Comparison of ENCODE assay signal across 8 cellular contexts in the genomic region with DNA sequence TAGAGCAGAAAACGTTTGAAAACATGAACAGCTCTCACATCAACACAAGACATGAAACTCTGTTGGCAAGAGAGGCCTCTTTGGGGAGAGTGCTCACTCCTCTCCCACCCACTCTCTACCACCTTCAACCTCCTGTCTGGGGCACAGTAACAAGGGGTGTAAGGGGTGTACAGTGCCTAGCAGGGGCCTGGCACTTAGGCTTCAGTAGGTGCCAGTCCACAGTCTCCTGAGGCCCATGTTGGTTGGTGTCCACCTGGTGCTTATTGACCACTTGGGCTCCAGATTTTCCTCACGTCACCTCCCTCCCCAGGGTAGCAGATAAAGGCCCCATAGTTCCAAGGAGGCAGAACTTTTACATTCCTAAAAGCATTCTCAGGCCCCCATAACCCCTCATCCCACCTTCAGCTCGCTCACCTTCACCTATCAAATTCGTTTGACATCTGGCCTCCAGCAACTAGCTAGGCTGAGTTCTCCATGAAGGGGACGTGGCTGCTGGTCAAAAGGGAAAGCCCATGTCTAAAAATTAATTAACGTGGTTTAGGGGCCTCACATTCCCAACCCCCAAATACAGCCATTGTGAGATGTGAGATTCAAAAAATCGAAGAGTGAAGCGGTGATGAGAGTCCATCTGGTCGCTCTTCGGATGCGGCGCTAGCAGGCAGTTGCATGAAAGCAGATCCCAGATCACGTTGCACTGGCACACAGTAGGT. TPM values are rescaled to one million over a fixed set of nuclear protein-coding genes. Genes with fewer than 3 reads are reported as not detected.
A peak's percentile ranks its signal among the peaks of the same experiment; 100 is the strongest.
DNase-seq lines count a peak whose midpoint lies in the region; ATAC-seq and TF ChIP-seq lines count a peak whose summit lies in the region.

No MANE protein-coding gene starts in this region.

- H3K36me3 ChIP-seq in gastroesophageal sphincter (peaks cover 0 to under 1% of the 10 kb centered on the region in 2 donors), skeletal muscle tissue (ENCODE audit: control insufficient read depth in 3 of 3, insufficient read depth in 3 of 3, low read length in 3 of 3) (peaks cover 0 to 3% (median 0%) of the 10 kb centered on the region in 3 donors)

- no CpG with 5 or more reads among the region's 13 CpGs for WGBS in H9 (ENCODE audit: extremely low coverage, insufficient read length, low lambda C conversion rate)
- 52 to 62% methylated on average over 7 to 13 of the region's 13 CpGs for WGBS in gastroesophageal sphincter (ENCODE audit: low coverage in 1 of 2), 2 donors

- no peak overlapping the region for H3K4ac ChIP-seq in H9 (ENCODE audit: low read depth, low read length)

- H3T11ph ChIP-seq in H9 (ENCODE audit: low read length), result no peak overlapping the region

- H4K8ac ChIP-seq in H9 (replicated peaks; ENCODE audit: insufficient read length, low read depth, low read length), result no peak overlapping the region

- no peak for DNase-seq in H9
- no peak for DNase-seq in WTC11 (ENCODE audit: low spot score)
- DNase-seq in NCI-H2171 (lab: John Stamatoyannopoulos, UW), result no peak
- DNase-seq in stimulated activated CD4-positive, alpha-beta T cell treated with anti-CD3 and anti-CD28 coated beads, Interleukin-12 subunit alpha, Interleukin-12 subunit beta, amount 100 ng/mL, for 4 hours, result no peak
- DNase-seq in stimulated activated CD4-positive, alpha-beta T cell treated with anti-CD3 and anti-CD28 coated beads, Interleukin-2, amount 100 ng/mL, for 24 hours, result no peak

- peaks cover 2% of the 10 kb centered on the region for H3K27me3 Mint-ChIP-seq in H9 (ENCODE audit: low read depth)
- no peaks in the 10 kb centered on the region for H3K27me3 Mint-ChIP-seq in WTC11 (ENCODE audit: low read depth)

- H3K27ac Mint-ChIP-seq in H9 (no peak overlapping the region), WTC11 (peak overlapping the region; percentile 88; the same call in 1 of the 2 replicates)

- H3K18ac ChIP-seq in H9 (ENCODE audit: insufficient read length, low read depth, low read length), result no peak overlapping the region

- H3K9ac ChIP-seq in H9 (ENCODE audit: extremely low read depth, insufficient read length, low read length) (no peak overlapping the region), skeletal muscle tissue (ENCODE audit: low read depth in 1 of 3, low read length in 3 of 3) (peak overlapping the region; percentile 93 to 98 (median 98))

- H3K4me3 ChIP-seq in gastroesophageal sphincter (peak overlapping the region; percentile 49 to 89), skeletal muscle tissue (ENCODE audit: low read length in 3 of 3) (peak overlapping the region; percentile 75 to 91 (median 88))

- no peaks in the 10 kb centered on the region; a peak in 1 of 5 replicates for H3K9me3 Mint-ChIP-seq in H9
- H3K9me3 Mint-ChIP-seq in WTC11, result no peaks in the 10 kb centered on the region

- TF ChIP-seq CTCF in H9 (conservative IDR thresholded peaks at IDR 0.05), result no peak
- no peak for TF ChIP-seq CTCF in WTC11 (IDR thresholded peaks at IDR 0.05)
- TF ChIP-seq CTCF in gastroesophageal sphincter (IDR thresholded peaks at IDR 0.05), result no peak

- peak overlapping the region; percentile 89 for H3K4me2 ChIP-seq in H9 (ENCODE audit: insufficient read depth, insufficient read length, low read length)

- H2AFZ ChIP-seq in H9 (ENCODE audit: low read length), result no peak overlapping the region

- POLR2A ChIA-PET in WTC11 (lab: Charles Lee), result interaction anchor here (0.7 kb wide), 1 partner anchor 75 kb away, joined by 6 read pairs; no protein-coding TSS in a partner anchor

- no peak for TF ChIP-seq POLR2A in gastroesophageal sphincter (IDR thresholded peaks at IDR 0.05)

- peaks cover 41 to 43% of the 10 kb centered on the region in 2 experiments for H3K4me1 Mint-ChIP-seq in H9
- peaks cover 37% of the 10 kb centered on the region for H3K4me1 Mint-ChIP-seq in WTC11

- no peak for TF ChIP-seq EP300 in gastroesophageal sphincter (IDR thresholded peaks at IDR 0.05)

- H3K27me3 ChIP-seq in H9 (ENCODE audit: insufficient read depth, low read length) (no peaks in the 10 kb centered on the region), gastroesophageal sphincter (no peaks in the 10 kb centered on the region), skeletal muscle tissue (ENCODE audit: control insufficient read depth in 3 of 3, insufficient read depth in 3 of 3, low read length in 3 of 3) (no peaks in the 10 kb centered on the region)

- H3K56ac ChIP-seq in H9 (ENCODE audit: insufficient read length, low read depth, low read length), result no peak overlapping the region

- peaks cover 7% of the 10 kb centered on the region; the same call in 1 of the 2 replicates for H3K4me1 ChIP-seq in H9 (ENCODE audit: insufficient read depth, low read length)
- peaks cover 5 to 46% (median 29%) of the 10 kb centered on the region in 3 donors for H3K4me1 ChIP-seq in gastroesophageal sphincter
- H3K4me1 ChIP-seq in skeletal muscle tissue (ENCODE audit: control insufficient read depth in 3 of 3, insufficient read depth in 3 of 3, low read length in 3 of 3), result peaks cover 32 to 45% (median 42%) of the 10 kb centered on the region in 3 donors

- H3K23me2 ChIP-seq in H9 (ENCODE audit: insufficient read length, low read depth, low read length, poor library complexity, severe bottlenecking), result peaks cover 8% of the 10 kb centered on the region

- no peaks in the 10 kb centered on the region for H3K9me3 ChIP-seq in H9 (ENCODE audit: control insufficient read depth, low read depth, low read length)
- H3K9me3 ChIP-seq in gastroesophageal sphincter, result no peaks in the 10 kb centered on the region
- no peaks in the 10 kb centered on the region for H3K9me3 ChIP-seq in skeletal muscle tissue (ENCODE audit: control insufficient read depth in 3 of 3, low read length in 3 of 3)

- no peak for ATAC-seq in WTC11
- ATAC-seq in gastroesophageal sphincter, result no peak
- no peak for ATAC-seq in GM18511 (IDR thresholded peaks at IDR 0.05; ENCODE audit: unreplicated experiment)

- H4K20me1 ChIP-seq in H9 (ENCODE audit: control insufficient read depth, insufficient read depth, insufficient read length), result no peaks in the 10 kb centered on the region

- H3K27ac ChIP-seq in H9 (ENCODE audit: insufficient read length, low read depth, low read length) (no peak overlapping the region), gastroesophageal sphincter (peak overlapping the region in 3 of 4 donors; percentile 96 to 98 (median 97)), skeletal muscle tissue (ENCODE audit: low read depth, low read length) (peak overlapping the region; percentile 96)

- no peak overlapping the region for H3K14ac ChIP-seq in H9 (ENCODE audit: insufficient read depth, low read length)

- no peaks in the 10 kb centered on the region for H3K36me3 Mint-ChIP-seq in H9 (ENCODE audit: insufficient read depth in 1 of 3, low read depth in 3 of 3)
- H3K36me3 Mint-ChIP-seq in WTC11, result no peaks in the 10 kb centered on the region; the same call in 1 of the 2 replicates

- no peaks in the 10 kb centered on the region for H3K79me1 ChIP-seq in H9 (ENCODE audit: insufficient read depth, low read depth, low read length, poor library complexity, severe bottlenecking)

- no peak overlapping the region for H4K5ac ChIP-seq in H9 (ENCODE audit: insufficient read length, low read depth, low read length)

- H2BK12ac ChIP-seq in H9 (ENCODE audit: insufficient read length, low read depth, low read length), result no peak overlapping the region

- H3K4me3 Mint-ChIP-seq in H9 (peak overlapping the region; percentile 94), WTC11 (peak overlapping the region; percentile 95)

- H2BK5ac ChIP-seq in H9 (ENCODE audit: insufficient read length, low read length), result no peak overlapping the region

- no peak overlapping the region for H2AK5ac ChIP-seq in H9 (ENCODE audit: insufficient read length, low read length)

- no peak overlapping the region for H4K91ac ChIP-seq in H9 (ENCODE audit: insufficient read length, low read depth, low read length)

- CTCF ChIA-PET in WTC11 (lab: Charles Lee), result interaction anchor here (0.6 to 2.5 kb wide), 4 partner anchors 58 to 527 kb away, joined by 5 to 12 read pairs (median 8); no protein-coding TSS in a partner anchor

- H3K23ac ChIP-seq in H9 (ENCODE audit: insufficient read length, low read depth, low read length), result no peak overlapping the region

- H2BK20ac ChIP-seq in H9 (ENCODE audit: low read depth, low read length, poor library complexity, severe bottlenecking), result no peak overlapping the region

- no peak overlapping the region for H2BK120ac ChIP-seq in H9 (ENCODE audit: low read depth, low read length, poor library complexity, severe bottlenecking)

- peaks cover 17% of the 10 kb centered on the region; the same call in 1 of the 2 replicates for H3K79me2 ChIP-seq in H9 (ENCODE audit: insufficient read depth, low read length)

- no peak overlapping the region for H2BK15ac ChIP-seq in H9 (ENCODE audit: low read depth, low read length)

TF ChIP-seq in WTC11, 78 proteins besides CTCF, POLR2A, EP300 and RAD21:
- TF ChIP-seq NFE2L1 (CRISPR knock-in tag; IDR thresholded peaks at IDR 0.05), result no peak
- TF ChIP-seq, protein P1, sequence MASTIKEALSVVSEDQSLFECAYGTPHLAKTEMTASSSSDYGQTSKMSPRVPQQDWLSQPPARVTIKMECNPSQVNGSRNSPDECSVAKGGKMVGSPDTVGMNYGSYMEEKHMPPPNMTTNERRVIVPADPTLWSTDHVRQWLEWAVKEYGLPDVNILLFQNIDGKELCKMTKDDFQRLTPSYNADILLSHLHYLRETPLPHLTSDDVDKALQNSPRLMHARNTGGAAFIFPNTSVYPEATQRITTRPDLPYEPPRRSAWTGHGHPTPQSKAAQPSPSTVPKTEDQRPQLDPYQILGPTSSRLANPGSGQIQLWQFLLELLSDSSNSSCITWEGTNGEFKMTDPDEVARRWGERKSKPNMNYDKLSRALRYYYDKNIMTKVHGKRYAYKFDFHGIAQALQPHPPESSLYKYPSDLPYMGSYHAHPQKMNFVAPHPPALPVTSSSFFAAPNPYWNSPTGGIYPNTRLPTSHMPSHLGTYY (CRISPR knock-in tag; IDR thresholded peaks at IDR 0.05), result no peak
- no peak for TF ChIP-seq PRRX2 (CRISPR knock-in tag; IDR thresholded peaks at IDR 0.05)
- no peak for TF ChIP-seq EMX1 (CRISPR knock-in tag; IDR thresholded peaks at IDR 0.05)
- no peak for TF ChIP-seq ZNF317 (CRISPR knock-in tag; IDR thresholded peaks at IDR 0.05; ENCODE audit: borderline replicate concordance, low read depth)
- TF ChIP-seq MYBL2 (CRISPR knock-in tag; IDR thresholded peaks at IDR 0.05), result no peak
- TF ChIP-seq IRF2 (CRISPR knock-in tag; IDR thresholded peaks at IDR 0.05; ENCODE audit: borderline replicate concordance, low read depth), result no peak
- no peak for TF ChIP-seq HMGA2 (CRISPR knock-in tag; IDR thresholded peaks at IDR 0.05)
- TF ChIP-seq SMAD4 (CRISPR knock-in tag; IDR thresholded peaks at IDR 0.05), result no peak
- no peak for TF ChIP-seq NR3C1 (CRISPR knock-in tag; conservative IDR thresholded peaks at IDR 0.05; ENCODE audit: low read depth)
- no peak for TF ChIP-seq ZNF671 (CRISPR knock-in tag; IDR thresholded peaks at IDR 0.05)

RNA-seq across cellular contexts. Expression of gene MED15, which starts 0.7 kb away (rescaled TPM):
- total RNA-seq in H9 (2021) (46.0 and 47.4 TPM in 2 replicates), WTC11 (2021) (60.9 to 67.7 TPM (median 62.6 TPM) in 3 replicates), gastroesophageal sphincter (10 to 100 TPM; 30.6 to 62.3 (median 54.3) TPM), skeletal muscle tissue (16.7 TPM)

RNA-seq across cellular contexts. Expression of gene KLHL22, which starts 11.1 kb away (rescaled TPM):
- 11.9 and 12.7 TPM in 2 replicates for total RNA-seq in H9 (2021)
- total RNA-seq in WTC11 (2021), result 9.9 to 15.7 TPM (median 12.1 TPM) in 3 replicates
- total RNA-seq in gastroesophageal sphincter, result 10 to 100 TPM; 25.0 to 44.5 (median 33.9) TPM
- total RNA-seq in skeletal muscle tissue, result 35.5 TPM
